In the genomic region with DNA sequence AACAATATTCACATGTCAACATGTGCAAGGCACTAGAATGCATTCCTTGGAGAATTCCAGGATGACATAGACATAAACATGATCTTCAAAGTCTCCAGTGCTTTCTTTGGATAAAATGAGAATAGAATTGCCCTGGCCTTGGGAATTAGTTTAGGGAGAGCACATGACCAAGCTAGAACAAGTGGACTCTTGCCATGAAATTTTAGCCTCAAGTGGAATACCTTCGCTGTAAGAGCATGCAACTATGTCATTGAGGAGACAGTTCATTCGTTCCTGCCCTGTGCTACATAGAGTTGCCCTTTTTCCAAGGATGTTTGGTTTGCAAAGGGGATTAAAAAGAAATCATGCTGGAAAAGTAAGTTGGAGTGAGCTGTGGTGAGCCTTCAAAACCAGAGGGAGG, we compare ENCODE assay signal across 17 cellular contexts.
"Had no signal": no experiment of that assay in that cellular context is flagged by ENCODE, and none has a peak within 500 bp of the region (broad histone marks: within the 10 kb centered on the region; RNA-seq: fewer than 3 reads in every experiment).

No MANE protein-coding gene starts in this region.

- DNase-seq: activated CD4-positive, alpha-beta memory T cell treated with anti-CD3 and anti-CD28 coated beads for 36 hours; activated CD4-positive, alpha-beta T cell treated with anti-CD3 and anti-CD28 coated beads for 36 hours; activated gamma-delta T cell treated with Interleukin-2 at 50 U/mL for 16 hours; activated T-cell treated with anti-CD3 and anti-CD28 coated beads for 4 hours; colonic mucosa; erythroblast; hippocampal formation; left cardiac atrium; mammary epithelial cell; midbrain; nephron progenitor cell; nucleus accumbens; posterior cingulate gyrus; stimulated activated naive CD8-positive, alpha-beta T cell treated with anti-CD3 and anti-CD28 coated beads, Interleukin-15, amount 100 ng/mL, for 72 hours had no signal

- H3K36me3 ChIP-seq: colonic mucosa had no signal

- H3K9me3 ChIP-seq: colonic mucosa had no signal

- H3K4me1 ChIP-seq: colonic mucosa had no signal

- ATAC-seq: activated CD4-positive, alpha-beta T cell treated with anti-CD3 and anti-CD28 coated beads for 36 hours; left cardiac atrium; stimulated activated naive CD8-positive, alpha-beta T cell treated with anti-CD3 and anti-CD28 coated beads, Interleukin-15, amount 100 ng/mL, for 72 hours; WTC11 had no signal

- H3K4me3 ChIP-seq: colonic mucosa had no signal

- FAIRE-seq: endometrium, islet of Langerhans had no signal

- H3K27me3 ChIP-seq: colonic mucosa had no signal

- H3K27ac ChIP-seq: colonic mucosa had no signal
